In the genomic region with DNA sequence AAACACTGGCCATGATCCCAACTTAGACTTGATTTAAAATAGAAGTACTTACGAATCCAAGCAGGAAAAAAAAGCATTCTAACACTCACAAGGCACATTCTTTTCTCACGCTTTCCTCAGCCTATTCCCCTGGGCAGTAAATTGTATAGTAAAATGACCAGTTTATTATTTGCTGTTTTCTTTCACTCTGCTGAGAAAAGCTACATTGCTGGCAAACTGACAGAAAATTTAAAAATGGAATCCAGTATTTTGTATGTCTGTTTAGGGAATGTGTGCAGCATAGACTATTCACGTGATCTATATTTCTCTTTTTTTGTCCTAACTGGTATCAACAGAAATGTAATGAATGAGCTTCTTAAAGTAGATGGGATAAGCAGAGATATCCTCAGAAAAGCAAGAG, we compare ENCODE assay signal across 15 cellular contexts.
"Had no signal": no experiment of that assay in that cellular context is flagged by ENCODE, and none has a peak within 500 bp of the region (broad histone marks: within the 10 kb centered on the region; RNA-seq: fewer than 3 reads in every experiment).

No MANE protein-coding gene starts in this region.

- DNase-seq: activated CD4-positive, alpha-beta memory T cell treated with anti-CD3 and anti-CD28 coated beads for 36 hours; activated gamma-delta T cell treated with Interleukin-2 at 50 U/mL for 16 hours; activated naive CD8-positive, alpha-beta T cell treated with anti-CD3 and anti-CD28 coated beads, Interleukin-2, amount 10 ng/mL, durations not matched to agents 7 days and 5 days; activated T-cell treated with anti-CD3 and anti-CD28 coated beads, Interleukin-2, amount 50 U/mL, for 4 hours; caudate nucleus; cortex of kidney; effector CD8-positive, alpha-beta T cell; immature natural killer cell; retina; stomach; T-cell; T1000 had no signal

- H3K36me3 ChIP-seq: ascending aorta, stomach, thoracic aorta had no signal

- H3K9me3 ChIP-seq: ascending aorta, stomach, thoracic aorta had no signal

- H3K4me3 ChIP-seq: ascending aorta, skin epidermis, stomach, thoracic aorta had no signal

- H3K27me3 ChIP-seq: ascending aorta had no signal

- H3K27ac ChIP-seq: ascending aorta, thoracic aorta had no signal

- H3K4me3 Mint-ChIP-seq: activated CD4-positive, alpha-beta memory T cell treated with anti-CD3 and anti-CD28 coated beads for 36 hours; activated naive CD8-positive, alpha-beta T cell treated with anti-CD3 and anti-CD28 coated beads, Interleukin-2, amount 10 ng/mL, durations not matched to agents 7 days and 5 days; activated T-cell treated with anti-CD3 and anti-CD28 coated beads, Interleukin-2, amount 50 U/mL, for 4 hours; immature natural killer cell; T-cell had no signal

- H3K36me3 Mint-ChIP-seq: activated CD4-positive, alpha-beta memory T cell treated with anti-CD3 and anti-CD28 coated beads for 36 hours; activated naive CD8-positive, alpha-beta T cell treated with anti-CD3 and anti-CD28 coated beads, Interleukin-2, amount 10 ng/mL, durations not matched to agents 7 days and 5 days; immature natural killer cell; T-cell had no signal

- H3K9me3 Mint-ChIP-seq: activated CD4-positive, alpha-beta memory T cell treated with anti-CD3 and anti-CD28 coated beads for 36 hours; activated naive CD8-positive, alpha-beta T cell treated with anti-CD3 and anti-CD28 coated beads, Interleukin-2, amount 10 ng/mL, durations not matched to agents 7 days and 5 days; activated T-cell treated with anti-CD3 and anti-CD28 coated beads, Interleukin-2, amount 50 U/mL, for 4 hours; immature natural killer cell; T-cell had no signal

- H3K27ac Mint-ChIP-seq: activated CD4-positive, alpha-beta memory T cell treated with anti-CD3 and anti-CD28 coated beads for 36 hours; activated naive CD8-positive, alpha-beta T cell treated with anti-CD3 and anti-CD28 coated beads, Interleukin-2, amount 10 ng/mL, durations not matched to agents 7 days and 5 days; immature natural killer cell had no signal
